ENCODE assay signal across 16 cellular contexts in the genomic region with DNA sequence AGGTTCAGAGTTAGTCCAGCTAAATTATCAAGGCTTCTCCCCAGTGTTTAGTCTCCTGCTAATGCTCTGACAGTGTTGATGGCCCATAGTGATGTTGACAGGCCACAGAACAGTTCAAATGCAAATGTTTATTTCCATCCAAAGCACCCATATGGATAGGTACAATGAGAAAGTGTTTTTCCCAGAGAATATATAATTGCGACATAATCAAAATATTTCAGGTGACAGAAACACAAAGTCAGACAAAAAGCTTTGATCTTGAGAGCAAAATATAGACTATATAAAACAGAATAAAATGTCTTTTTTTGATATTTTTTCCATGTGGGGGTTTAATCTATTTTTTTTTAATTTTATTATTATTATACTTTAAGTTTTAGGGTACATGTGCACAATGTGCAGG.
DNase-seq lines count a peak whose midpoint lies in the region; ATAC-seq, FAIRE-seq and TF ChIP-seq lines count a peak whose summit lies in the region.
"Had no signal": no experiment of that assay in that cellular context is flagged by ENCODE, and none has a peak within 500 bp of the region (broad histone marks: within the 10 kb centered on the region; RNA-seq: fewer than 3 reads in every experiment).

No MANE protein-coding gene starts in this region.

- H2AK5ac ChIP-seq in IMR-90 (ENCODE audit: low read depth, low read length) (no peak overlapping the region), H1 (ENCODE audit: low read depth, low read length) (no peak overlapping the region), neuronal stem cell (ENCODE audit: low read depth, low read length) (no peak overlapping the region)

- H4K91ac ChIP-seq in IMR-90 (ENCODE audit: insufficient read depth, low read depth, low read length) (no peak overlapping the region), H1 (replicated peaks; ENCODE audit: insufficient read length, low read length) (no peak overlapping the region), neuronal stem cell (ENCODE audit: low read depth, low read length, poor library complexity) (no peak overlapping the region)

- H3K9me3 ChIP-seq in IMR-90 (ENCODE audit: control insufficient read depth, insufficient read depth, low read length) (no peaks in the 10 kb centered on the region), H1 (ENCODE audit: insufficient read depth in 2 of 2, low read depth in 1 of 2, low read length in 1 of 2) (no peaks in the 10 kb centered on the region), neuronal stem cell (replicated peaks in 1 of 2; ENCODE audit: control insufficient read depth in 2 of 2, insufficient read depth in 1 of 2, low read depth in 1 of 2, low read length in 2 of 2) (no peaks in the 10 kb centered on the region), gastrocnemius medialis (no peaks in the 10 kb centered on the region)
- H3K9me3 ChIP-seq: A549, BLaER1 had no signal

- POLR2A ChIA-PET in IMR-90 (lab: Charles Lee; ENCODE audit: unreplicated experiment) (no interaction called here), H1 (lab: Charles Lee; ENCODE audit: partially characterized antibody) (interaction anchor here (1.7 kb wide), 1 partner anchor 8 kb away, joined by 3 read pairs; no protein-coding TSS in a partner anchor)

- no peak overlapping the region for H2BK12ac ChIP-seq in H1 (ENCODE audit: low read depth, low read length)
- no peak overlapping the region for H2BK12ac ChIP-seq in neuronal stem cell (ENCODE audit: low read length)

- H3K18ac ChIP-seq in IMR-90 (ENCODE audit: low read depth, low read length) (no peak overlapping the region), H1 (ENCODE audit: extremely low read depth, low read length) (no peak overlapping the region), neuronal stem cell (ENCODE audit: low read length) (no peak overlapping the region)

- dilution Hi-C loops in IMR-90 (cut with HindIII; ENCODE audit: low sequenced_read_pairs, unreplicated experiment): no loop called here

- no peaks in the 10 kb centered on the region for H3K79me2 ChIP-seq in H1 (ENCODE audit: control insufficient read depth in 1 of 2, insufficient read depth in 2 of 2, low read length in 2 of 2)

- H3K14ac ChIP-seq in IMR-90 (replicated peaks; ENCODE audit: low read depth, low read length) (no peak overlapping the region), H1 (ENCODE audit: insufficient read length) (no peak overlapping the region), neuronal stem cell (ENCODE audit: low read length) (no peak overlapping the region)

- ATAC-seq in IMR-90 (ENCODE audit: low read depth) (no peak), gastrocnemius medialis (no peak)

- H3K4me2 ChIP-seq in IMR-90 (ENCODE audit: low read depth, low read length) (no peak overlapping the region), H1 (ENCODE audit: insufficient read depth in 1 of 2, low read depth in 2 of 2, low read length in 2 of 2) (no peak overlapping the region), neuronal stem cell (ENCODE audit: insufficient read depth, low read length, poor library complexity, severe bottlenecking) (no peak overlapping the region)
- H3K4me2 ChIP-seq: A549, BLaER1 had no signal

- BruUV-seq in IMR-90 (replicated peaks; lab: Mats Ljungman, UMichigan): no TSS peak

- H3K4me1 ChIP-seq in IMR-90 (ENCODE audit: control insufficient read depth, insufficient read depth, low read length) (no peaks in the 10 kb centered on the region), H1 (replicated peaks in 1 of 4; ENCODE audit: control insufficient read depth in 3 of 4, insufficient read depth in 4 of 4, low read length in 3 of 4) (no peaks in the 10 kb centered on the region), neuronal stem cell (ENCODE audit: control insufficient read depth in 2 of 2, insufficient read depth in 1 of 2, low read depth in 1 of 2, low read length in 2 of 2) (peaks cover 0 to 7% of the 10 kb centered on the region in 2 donors), gastrocnemius medialis (no peaks in the 10 kb centered on the region)
- H3K4me1 ChIP-seq: A549, BLaER1 had no signal

- H3K27ac ChIP-seq in IMR-90 (ENCODE audit: insufficient read depth, low read length) (no peak overlapping the region), H1 (ENCODE audit: low read depth, low read length) (no peak overlapping the region), neuronal stem cell (replicated peaks; ENCODE audit: low read length) (no peak overlapping the region), gastrocnemius medialis (no peak overlapping the region)
- H3K27ac ChIP-seq: 22Rv1, A549, BLaER1 had no signal

- TF ChIP-seq RAD21 in IMR-90 (IDR thresholded peaks at IDR 0.05; ENCODE audit: low read length) (no peak), H1 (IDR thresholded peaks at IDR 0.05 in 1 of 2, conservative IDR thresholded peaks at IDR 0.05 in 1 of 2; ENCODE audit: low read depth in 2 of 2, low read length in 2 of 2) (no peak)

- H2BK5ac ChIP-seq in IMR-90 (ENCODE audit: low read depth, low read length, poor library complexity, severe bottlenecking) (no peak overlapping the region), H1 (ENCODE audit: low read depth, low read length) (no peak overlapping the region), neuronal stem cell (ENCODE audit: low read length) (no peak overlapping the region)

- CTCF ChIA-PET in IMR-90 (lab: Yijun Ruan, JAX): interaction anchor here (0.8 to 1.6 kb wide), 7 partner anchors 10 to 798 kb away, joined by 3 to 9 read pairs (median 5); no protein-coding TSS in a partner anchor
- CTCF ChIA-PET in H1 (lab: Charles Lee; ENCODE audit: partially characterized antibody): interaction anchor here (0.6 to 3.0 kb wide), 12 partner anchors 8 to 800 kb away, joined by 3 to 20 read pairs (median 4); no protein-coding TSS in a partner anchor

- no peaks in the 10 kb centered on the region for H3K23me2 ChIP-seq in H1 (ENCODE audit: low read depth, low read length)

- no peak overlapping the region for H3K9ac ChIP-seq in IMR-90 (ENCODE audit: low read depth, low read length)
- H3K9ac ChIP-seq in H1 (replicated peaks in 1 of 4; ENCODE audit: extremely low read depth in 1 of 4, low read depth in 3 of 4, low read length in 3 of 4): no peak overlapping the region
- no peak overlapping the region for H3K9ac ChIP-seq in neuronal stem cell (ENCODE audit: low read depth, low read length, poor library complexity)
- H3K9ac ChIP-seq: BLaER1 had no signal

- no peak for TF ChIP-seq EP300 in H1 (IDR thresholded peaks at IDR 0.05; ENCODE audit: borderline replicate concordance in 1 of 2, low read depth in 2 of 2, low read length in 2 of 2)

- FAIRE-seq in H1 (lab: Jason Lieb, UNC): no peak

- TF ChIP-seq CTCF in IMR-90 (conservative IDR thresholded peaks at IDR 0.05; ENCODE audit: low read depth, low read length) (no peak), H1 (IDR thresholded peaks at IDR 0.05; ENCODE audit: control extremely low read depth in 1 of 3, insufficient read depth in 1 of 3, low read depth in 1 of 3, low read length in 3 of 3) (no peak), gastrocnemius medialis (IDR thresholded peaks at IDR 0.05 in 4 of 5, conservative IDR thresholded peaks at IDR 0.05 in 1 of 5) (no peak)

- no CpG with 5 or more reads among the region's 1 CpG for WGBS in IMR-90 (ENCODE audit: extremely low coverage in 2 of 2, insufficient read length in 1 of 2), 2 experiments
- WGBS in H1 (ENCODE audit: extremely low coverage in 1 of 2, insufficient coverage in 1 of 2, insufficient read length in 1 of 2, insufficient replicate concordance in 2 of 2, low coverage in 1 of 2, low lambda C conversion rate in 2 of 2, missing lambda C conversion rate in 1 of 2), 2 experiments: 91% methylated on average over 1 of the region's 1 CpG; no CpG with 5 or more reads in 1 of the 2 experiments
- WGBS in neuronal stem cell (ENCODE audit: extremely low coverage in 2 of 2, insufficient read length in 2 of 2, insufficient replicate concordance in 1 of 2), 2 donors: no CpG with 5 or more reads among the region's 1 CpG

- H4K5ac ChIP-seq in IMR-90 (ENCODE audit: low read depth, low read length) (no peak overlapping the region), H1 (ENCODE audit: insufficient read length, low read depth, low read length) (no peak overlapping the region)

- intact Hi-C loops in IMR-90 (cut with micrococcal nuclease): loop anchor here (2.0 kb wide), 1 partner anchor 798 kb away; no protein-coding TSS in a partner anchor
- intact Hi-C loops in gastrocnemius medialis (cut with DNase I; ENCODE audit: low total_unique reads): no loop called here

- no peaks in the 10 kb centered on the region for H4K20me1 ChIP-seq in IMR-90 (ENCODE audit: insufficient read depth, low read length)
- H4K20me1 ChIP-seq in H1 (replicated peaks in 1 of 2; ENCODE audit: control insufficient read depth in 1 of 2, insufficient read depth in 2 of 2, low read length in 2 of 2): no peaks in the 10 kb centered on the region
- H4K20me1 ChIP-seq: BLaER1 had no signal

- H3K23ac ChIP-seq in IMR-90 (ENCODE audit: low read depth, low read length): no peak overlapping the region
- H3K23ac ChIP-seq in H1 (ENCODE audit: insufficient read length): no peak overlapping the region
- no peak overlapping the region for H3K23ac ChIP-seq in neuronal stem cell (ENCODE audit: low read depth, low read length, poor library complexity)

- H2BK15ac ChIP-seq in IMR-90 (ENCODE audit: low read depth, low read length) (no peak overlapping the region), H1 (ENCODE audit: low read length) (no peak overlapping the region), neuronal stem cell (ENCODE audit: low read length) (no peak overlapping the region)

- DNase-seq in NCI-H526 (lab: John Stamatoyannopoulos, UW): peak; percentile 55 to 73
- DNase-seq in NCI-H526 treated with DMSO at 0.1 percent for 48 hours (lab: John Stamatoyannopoulos, UW): no peak
- no peak for DNase-seq in IMR-90
- DNase-seq in H1 (ENCODE audit: low read depth in 1 of 2, low spot score in 2 of 2): no peak
- no peak for DNase-seq in neuronal stem cell (ENCODE audit: low spot score)
- no peak for DNase-seq in effector CD8-positive, alpha-beta T cell (lab: John Stamatoyannopoulos, UW)
- DNase-seq in activated CD8-positive, alpha-beta memory T cell treated with anti-CD3 and anti-CD28 coated beads for 24 hours: no peak
- DNase-seq in gastrocnemius medialis: no peak
- DNase-seq: CD4-positive, alpha-beta memory T cell; DMS153; GF-D8; GOT3; H9 had no signal

- H3K56ac ChIP-seq in IMR-90 (ENCODE audit: extremely low read depth, insufficient read depth, low read length): no peak overlapping the region
- H3K56ac ChIP-seq in H1 (replicated peaks; ENCODE audit: insufficient read length, low read depth, low read length): no peak overlapping the region

- no peak overlapping the region for H2BK20ac ChIP-seq in IMR-90 (ENCODE audit: low read depth, low read length)
- no peak overlapping the region for H2BK20ac ChIP-seq in H1 (ENCODE audit: low read length)

- H2AFZ ChIP-seq in IMR-90 (replicated peaks; ENCODE audit: low read length, poor library complexity) (no peak overlapping the region), H1 (ENCODE audit: low read length) (no peak overlapping the region), neuronal stem cell (ENCODE audit: low read length) (peak overlapping the region; percentile 71)

- H3K4ac ChIP-seq in IMR-90 (ENCODE audit: low read depth, low read length) (no peak overlapping the region), H1 (replicated peaks; ENCODE audit: insufficient read length, low read depth, low read length) (no peak overlapping the region), neuronal stem cell (ENCODE audit: low read length) (no peak overlapping the region)

- H3K4me3 ChIP-seq in IMR-90 (ENCODE audit: insufficient read depth, low read depth, low read length) (no peak overlapping the region), H1 (ENCODE audit: extremely low read depth in 1 of 4, insufficient read depth in 2 of 4, low read depth in 3 of 4, low read length in 4 of 4) (no peak overlapping the region), neuronal stem cell (ENCODE audit: low read length in 2 of 2) (no peak overlapping the region), gastrocnemius medialis (no peak overlapping the region)
- H3K4me3 ChIP-seq: A549, BLaER1 had no signal

- in situ Hi-C loops in IMR-90 (cut with MboI; ENCODE audit: low sequenced_read_pairs) (loop anchor here (25.0 kb wide), 1 partner anchor 1917 kb away; no protein-coding TSS in a partner anchor), gastrocnemius medialis (cut with MboI; ENCODE audit: low sequenced_read_pairs in 4 of 4) (loop anchor here in 1 of 4 donors (25.0 kb wide), 1 partner anchor 767 kb away; no protein-coding TSS in a partner anchor)

- no peak overlapping the region for H4K8ac ChIP-seq in IMR-90 (ENCODE audit: low read depth in 2 of 2, low read length in 2 of 2)
- no peak overlapping the region for H4K8ac ChIP-seq in H1 (ENCODE audit: extremely low read depth, insufficient read depth, low read length)
- H4K8ac ChIP-seq in neuronal stem cell (ENCODE audit: low read depth, low read length): no peak overlapping the region

- H3K27me3 ChIP-seq in IMR-90 (ENCODE audit: control insufficient read depth, insufficient read depth, low read length) (no peaks in the 10 kb centered on the region), H1 (replicated peaks in 1 of 4; ENCODE audit: control insufficient read depth in 3 of 4, extremely low read depth in 1 of 4, insufficient read depth in 3 of 4, low read length in 3 of 4) (no peaks in the 10 kb centered on the region), neuronal stem cell (ENCODE audit: control insufficient read depth in 3 of 3, insufficient read depth in 3 of 3, low read depth in 1 of 3, low read length in 3 of 3) (no peaks in the 10 kb centered on the region), gastrocnemius medialis (no peaks in the 10 kb centered on the region)
- H3K27me3 ChIP-seq: BLaER1 had no signal

- no peak for TF ChIP-seq POLR2A in IMR-90 (IDR thresholded peaks at IDR 0.05; ENCODE audit: low read depth, low read length)
- no peak for TF ChIP-seq POLR2A in H1 (IDR thresholded peaks at IDR 0.05; ENCODE audit: control extremely low read depth in 1 of 2, low read depth in 2 of 2, low read length in 2 of 2)
- TF ChIP-seq POLR2A in gastrocnemius medialis (IDR thresholded peaks at IDR 0.05): no peak

- no peaks in the 10 kb centered on the region for H3K79me1 ChIP-seq in IMR-90 (ENCODE audit: low read depth in 1 of 2, low read length in 2 of 2)
- H3K79me1 ChIP-seq in H1 (ENCODE audit: low read depth, low read length): no peaks in the 10 kb centered on the region
- H3K79me1 ChIP-seq in neuronal stem cell (ENCODE audit: low read depth, low read length): no peaks in the 10 kb centered on the region

- H2BK120ac ChIP-seq in IMR-90 (ENCODE audit: low read depth, low read length): no peak overlapping the region
- no peak overlapping the region for H2BK120ac ChIP-seq in H1 (replicated peaks; ENCODE audit: low read depth, low read length)
- no peak overlapping the region for H2BK120ac ChIP-seq in neuronal stem cell (ENCODE audit: low read depth, low read length)

- no peaks in the 10 kb centered on the region for H3K36me3 ChIP-seq in IMR-90 (ENCODE audit: control insufficient read depth, insufficient read depth, low read length)
- H3K36me3 ChIP-seq in H1 (ENCODE audit: control insufficient read depth in 2 of 4, insufficient read depth in 4 of 4, low read length in 3 of 4): no peaks in the 10 kb centered on the region
- no peaks in the 10 kb centered on the region for H3K36me3 ChIP-seq in neuronal stem cell (replicated peaks in 1 of 2; ENCODE audit: control insufficient read depth in 2 of 2, insufficient read depth in 2 of 2, low read length in 2 of 2)
- no peaks in the 10 kb centered on the region for H3K36me3 ChIP-seq in gastrocnemius medialis
- H3K36me3 ChIP-seq: BLaER1 had no signal

- no peak overlapping the region for H2AK9ac ChIP-seq in IMR-90 (replicated peaks; ENCODE audit: low read depth, low read length, poor library complexity)

- H3K9me1 ChIP-seq in IMR-90 (ENCODE audit: insufficient read depth, low read length): no peaks in the 10 kb centered on the region

Comparison
In these comparisons a context has a peak if more than half of its experiments do, and no peak if none do; other contexts are left out.
1. DNase-seq: peak in NCI-H526 (2 of 2); none in NCI-H526 treated with DMSO at 0.1 percent for 48 hours (single experiment), IMR-90 (single experiment), H1 (0 of 2), neuronal stem cell (single experiment), effector CD8-positive, alpha-beta T cell (single experiment), activated CD8-positive, alpha-beta memory T cell treated with anti-CD3 and anti-CD28 coated beads for 24 hours (single experiment) and gastrocnemius medialis (0 of 2).